12 cellular contexts compared by ENCODE assay signal in the genomic region with DNA sequence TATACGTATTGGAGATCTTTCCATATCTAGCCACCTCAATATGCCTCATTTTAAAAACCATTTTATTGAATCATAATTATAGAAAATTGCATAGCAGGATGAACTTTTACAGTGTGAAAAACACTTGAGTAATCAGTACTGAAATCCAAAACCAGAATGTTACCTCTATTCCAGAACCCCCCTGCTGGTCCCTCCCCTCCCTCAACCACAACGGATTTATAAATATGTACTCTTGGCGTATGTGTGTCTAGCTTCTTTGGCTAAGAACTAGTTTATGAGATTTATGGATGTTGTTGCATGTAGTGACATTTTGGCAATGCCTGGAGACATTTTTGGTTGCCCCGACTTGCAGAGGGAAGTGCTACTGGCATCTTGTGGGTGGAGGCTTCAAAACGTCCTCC. TPM values are rescaled to one million over a fixed set of nuclear protein-coding genes. Genes with fewer than 3 reads are reported as not detected.
A peak's percentile ranks its signal among the peaks of the same experiment; 100 is the strongest.
DNase-seq lines count a peak whose midpoint lies in the region; ATAC-seq and TF ChIP-seq lines count a peak whose summit lies in the region.
"Had no signal": no experiment of that assay in that cellular context is flagged by ENCODE, and none has a peak within 500 bp of the region (broad histone marks: within the 10 kb centered on the region; RNA-seq: fewer than 3 reads in every experiment).

No MANE protein-coding gene starts in this region.

- DNase-seq in GM03348 (ENCODE audit: low spot score) (peak; percentile 42), NCI-H2081 treated with DMSO at 0.1 percent for 48 hours (lab: John Stamatoyannopoulos, UW) (peak; percentile 29), chondrocyte (ENCODE audit: low spot score) (no peak), omental fat pad (ENCODE audit: low spot score) (no peak), coronary artery (ENCODE audit: low spot score) (no peak), mucosa of gallbladder (ENCODE audit: low spot score) (no peak)
- DNase-seq: activated T-cell treated with anti-CD3 and anti-CD28 coated beads for 4 hours, NCI-H1436, Peyer's patch had no signal

- peaks cover 44% of the 10 kb centered on the region for H3K4me1 Mint-ChIP-seq in chondrocyte (ENCODE audit: low read depth)

- no peaks in the 10 kb centered on the region for H3K36me3 Mint-ChIP-seq in chondrocyte (ENCODE audit: low read depth)

- no peaks in the 10 kb centered on the region for H3K27me3 Mint-ChIP-seq in chondrocyte (ENCODE audit: low read depth)

- no peak overlapping the region for H3K4me3 Mint-ChIP-seq in chondrocyte (ENCODE audit: unreplicated experiment)

- no peak overlapping the region for H3K4me3 ChIP-seq in coronary artery
- H3K4me3 ChIP-seq: mucosa of descending colon, Peyer's patch had no signal

- H3K9me3 Mint-ChIP-seq in chondrocyte (ENCODE audit: low read depth) = no peaks in the 10 kb centered on the region

- H3K27ac Mint-ChIP-seq in chondrocyte (ENCODE audit: unreplicated experiment) = peak overlapping the region; percentile 37

- TF ChIP-seq CTCF in chondrocyte (IDR thresholded peaks at IDR 0.05) = no peak
- TF ChIP-seq CTCF in omental fat pad (IDR thresholded peaks at IDR 0.05) = no peak
- no peak for TF ChIP-seq CTCF in coronary artery (IDR thresholded peaks at IDR 0.05)

- ATAC-seq in omental fat pad (ENCODE audit: low FRiP score) (peak; percentile 29), GM18868 (IDR thresholded peaks at IDR 0.05; ENCODE audit: unreplicated experiment) (no peak), GM18511 (IDR thresholded peaks at IDR 0.05; ENCODE audit: unreplicated experiment) (no peak)

- peak overlapping the region in 1 of 2 donors; percentile 52 for H3K27ac ChIP-seq in coronary artery

RNA-seq across cellular contexts. Expression of gene ITPRIPL2, which starts 23.4 kb away (rescaled TPM):
- total RNA-seq in chondrocyte (64.1 to 65.3 TPM (median 65.0 TPM) in 3 replicates), omental fat pad (10 to 100 TPM; 58.9 to 92.5 (median 75.7) TPM), mucosa of gallbladder (37.5 TPM)

RNA-seq across cellular contexts. Expression of gene SYT17, which starts 30.8 kb away (rescaled TPM):
- total RNA-seq in chondrocyte = 0.46 to 0.97 TPM (median 0.60 TPM) in 3 replicates
- 10 to 100 TPM in 1 of 4 donors, 1 to 10 TPM in 3; 3.0 to 15.9 (median 7.1) TPM for total RNA-seq in omental fat pad
- 4.0 TPM for total RNA-seq in mucosa of gallbladder

Comparison
In these comparisons a context has a peak if more than half of its experiments do, and no peak if none do; other contexts are left out.
1. DNase-seq: peak in GM03348 (single experiment) and NCI-H2081 treated with DMSO at 0.1 percent for 48 hours (single experiment); none in chondrocyte (single experiment), omental fat pad (single experiment), coronary artery (single experiment) and mucosa of gallbladder (single experiment).